Comparison of ENCODE assay signal across 1 cellular context in the genomic region with DNA sequence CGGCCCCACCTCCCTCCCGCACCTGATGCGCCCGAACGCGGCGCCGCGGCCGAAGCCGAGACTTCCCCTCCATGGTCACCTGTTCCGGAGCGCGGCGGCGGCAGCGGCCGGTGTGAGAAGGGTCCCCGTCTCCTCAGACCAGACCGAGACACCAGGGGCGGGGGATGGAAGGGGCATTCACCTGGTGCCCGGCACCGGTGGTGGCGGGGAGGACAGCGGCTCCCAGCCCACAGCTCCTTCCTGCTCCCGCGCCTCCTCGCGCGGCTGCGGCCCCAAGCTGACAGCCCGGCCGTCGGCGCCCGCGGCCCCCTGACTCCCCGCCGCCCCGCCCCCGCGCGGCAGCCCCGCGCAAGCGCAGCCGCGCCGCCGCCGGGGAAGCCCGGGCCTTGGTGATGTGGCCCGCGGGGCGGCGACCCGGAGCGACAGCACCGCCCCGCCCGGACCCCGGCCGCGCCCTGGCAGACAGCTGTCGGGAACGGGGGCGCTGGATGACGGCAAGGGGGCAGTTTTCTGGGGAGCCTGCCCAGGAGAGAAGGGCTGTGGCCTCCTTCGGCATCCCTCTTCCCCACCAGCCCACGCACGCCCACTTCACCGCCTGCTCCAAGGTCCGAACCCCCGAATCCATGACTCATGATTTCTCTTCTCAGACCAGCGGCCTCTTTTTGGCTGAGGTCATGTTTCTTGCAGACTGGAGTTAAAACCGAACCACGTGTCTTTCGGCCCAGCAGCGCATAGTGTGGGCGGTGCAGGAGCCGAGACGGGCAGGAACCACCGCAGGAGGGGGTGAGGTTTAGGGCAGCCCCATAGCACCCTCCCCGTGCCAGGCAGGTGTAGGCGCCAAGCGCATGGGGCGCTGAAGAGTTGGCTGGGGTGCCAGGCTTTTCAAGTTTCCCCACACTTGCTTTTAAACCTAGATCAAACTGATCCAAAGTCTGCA.
TF ChIP-seq lines count a peak whose summit lies in the region.

A gene with protein sequence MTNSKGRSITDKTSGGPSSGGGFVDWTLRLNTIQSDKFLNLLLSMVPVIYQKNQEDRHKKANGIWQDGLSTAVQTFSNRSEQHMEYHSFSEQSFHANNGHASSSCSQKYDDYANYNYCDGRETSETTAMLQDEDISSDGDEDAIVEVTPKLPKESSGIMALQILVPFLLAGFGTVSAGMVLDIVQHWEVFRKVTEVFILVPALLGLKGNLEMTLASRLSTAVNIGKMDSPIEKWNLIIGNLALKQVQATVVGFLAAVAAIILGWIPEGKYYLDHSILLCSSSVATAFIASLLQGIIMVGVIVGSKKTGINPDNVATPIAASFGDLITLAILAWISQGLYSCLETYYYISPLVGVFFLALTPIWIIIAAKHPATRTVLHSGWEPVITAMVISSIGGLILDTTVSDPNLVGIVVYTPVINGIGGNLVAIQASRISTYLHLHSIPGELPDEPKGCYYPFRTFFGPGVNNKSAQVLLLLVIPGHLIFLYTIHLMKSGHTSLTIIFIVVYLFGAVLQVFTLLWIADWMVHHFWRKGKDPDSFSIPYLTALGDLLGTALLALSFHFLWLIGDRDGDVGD (minus strand): TSS at position 282 of the 937 bp plus-strand sequence. CDS start 29,763 bp downstream, outside the sequence.

TF ChIP-seq in HEK293, 187 proteins besides CTCF, POLR2A, EP300 and RAD21 (continued from another document and continues in another):
- TF ChIP-seq, protein P1, sequence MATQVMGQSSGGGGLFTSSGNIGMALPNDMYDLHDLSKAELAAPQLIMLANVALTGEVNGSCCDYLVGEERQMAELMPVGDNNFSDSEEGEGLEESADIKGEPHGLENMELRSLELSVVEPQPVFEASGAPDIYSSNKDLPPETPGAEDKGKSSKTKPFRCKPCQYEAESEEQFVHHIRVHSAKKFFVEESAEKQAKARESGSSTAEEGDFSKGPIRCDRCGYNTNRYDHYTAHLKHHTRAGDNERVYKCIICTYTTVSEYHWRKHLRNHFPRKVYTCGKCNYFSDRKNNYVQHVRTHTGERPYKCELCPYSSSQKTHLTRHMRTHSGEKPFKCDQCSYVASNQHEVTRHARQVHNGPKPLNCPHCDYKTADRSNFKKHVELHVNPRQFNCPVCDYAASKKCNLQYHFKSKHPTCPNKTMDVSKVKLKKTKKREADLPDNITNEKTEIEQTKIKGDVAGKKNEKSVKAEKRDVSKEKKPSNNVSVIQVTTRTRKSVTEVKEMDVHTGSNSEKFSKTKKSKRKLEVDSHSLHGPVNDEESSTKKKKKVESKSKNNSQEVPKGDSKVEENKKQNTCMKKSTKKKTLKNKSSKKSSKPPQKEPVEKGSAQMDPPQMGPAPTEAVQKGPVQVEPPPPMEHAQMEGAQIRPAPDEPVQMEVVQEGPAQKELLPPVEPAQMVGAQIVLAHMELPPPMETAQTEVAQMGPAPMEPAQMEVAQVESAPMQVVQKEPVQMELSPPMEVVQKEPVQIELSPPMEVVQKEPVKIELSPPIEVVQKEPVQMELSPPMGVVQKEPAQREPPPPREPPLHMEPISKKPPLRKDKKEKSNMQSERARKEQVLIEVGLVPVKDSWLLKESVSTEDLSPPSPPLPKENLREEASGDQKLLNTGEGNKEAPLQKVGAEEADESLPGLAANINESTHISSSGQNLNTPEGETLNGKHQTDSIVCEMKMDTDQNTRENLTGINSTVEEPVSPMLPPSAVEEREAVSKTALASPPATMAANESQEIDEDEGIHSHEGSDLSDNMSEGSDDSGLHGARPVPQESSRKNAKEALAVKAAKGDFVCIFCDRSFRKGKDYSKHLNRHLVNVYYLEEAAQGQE (tag by site-specific recombination; IDR thresholded peaks at IDR 0.05): peak; percentile 55; the same call in 1 of the 2 replicates
- TF ChIP-seq ZNF423 (tag by site-specific recombination; IDR thresholded peaks at IDR 0.05) (peak; percentile 51; the same call in 1 of the 2 replicates), SP2 (tag by site-specific recombination; IDR thresholded peaks at IDR 0.05) (peak; percentile 62), ZNF211 (tag by site-specific recombination; IDR thresholded peaks at IDR 0.05; ENCODE audit: low read depth) (no peak), ZSCAN16 (tag by site-specific recombination; IDR thresholded peaks at IDR 0.05) (no peak), KLF9 (tag by site-specific recombination; IDR thresholded peaks at IDR 0.05; ENCODE audit: low read depth) (peak; percentile 92), ZBTB7A (tag by site-specific recombination; IDR thresholded peaks at IDR 0.05; ENCODE audit: low read depth) (peak; percentile 35; the same call in 1 of the 2 replicates), ZNF214 (tag by site-specific recombination; IDR thresholded peaks at IDR 0.05; ENCODE audit: borderline replicate concordance) (no peak), ZNF350 (tag by site-specific recombination; IDR thresholded peaks at IDR 0.05) (no peak), ZNF366 (tag by site-specific recombination; conservative IDR thresholded peaks at IDR 0.05) (peak; percentile 68), EGR2 (tag by site-specific recombination; IDR thresholded peaks at IDR 0.05; ENCODE audit: low read depth) (peak; percentile 97), ZNF426 (tag by site-specific recombination; IDR thresholded peaks at IDR 0.05) (no peak), ZNF114 (tag by site-specific recombination; IDR thresholded peaks at IDR 0.05) (no peak), ZBTB8A (tag by site-specific recombination; IDR thresholded peaks at IDR 0.05) (peak; percentile 97), ZSCAN23 (tag by site-specific recombination; IDR thresholded peaks at IDR 0.05) (no peak; the same call in 1 of the 2 replicates), ZNF391 (tag by site-specific recombination; IDR thresholded peaks at IDR 0.05; ENCODE audit: borderline replicate concordance, low read depth) (no peak), SETDB1 (IDR thresholded peaks at IDR 0.05; ENCODE audit: insufficient read length, low read length) (no peak), ZIC2 (tag by site-specific recombination; IDR thresholded peaks at IDR 0.05) (peak; percentile 76), ZNF529 (tag by site-specific recombination; IDR thresholded peaks at IDR 0.05; ENCODE audit: insufficient replicate concordance) (no peak), SCRT1 (tag by site-specific recombination; IDR thresholded peaks at IDR 0.05; ENCODE audit: borderline replicate concordance) (peak; percentile 89), ZFP37 (tag by site-specific recombination; IDR thresholded peaks at IDR 0.05) (peak; percentile 77), ZNF23 (tag by site-specific recombination; IDR thresholded peaks at IDR 0.05; ENCODE audit: borderline replicate concordance) (no peak), MEIS1 (CRISPR knock-in tag; IDR thresholded peaks at IDR 0.05; ENCODE audit: borderline replicate concordance) (no peak), ZNF600 (tag by site-specific recombination; IDR thresholded peaks at IDR 0.05) (peak; percentile 77)
- TF ChIP-seq, protein P2, sequence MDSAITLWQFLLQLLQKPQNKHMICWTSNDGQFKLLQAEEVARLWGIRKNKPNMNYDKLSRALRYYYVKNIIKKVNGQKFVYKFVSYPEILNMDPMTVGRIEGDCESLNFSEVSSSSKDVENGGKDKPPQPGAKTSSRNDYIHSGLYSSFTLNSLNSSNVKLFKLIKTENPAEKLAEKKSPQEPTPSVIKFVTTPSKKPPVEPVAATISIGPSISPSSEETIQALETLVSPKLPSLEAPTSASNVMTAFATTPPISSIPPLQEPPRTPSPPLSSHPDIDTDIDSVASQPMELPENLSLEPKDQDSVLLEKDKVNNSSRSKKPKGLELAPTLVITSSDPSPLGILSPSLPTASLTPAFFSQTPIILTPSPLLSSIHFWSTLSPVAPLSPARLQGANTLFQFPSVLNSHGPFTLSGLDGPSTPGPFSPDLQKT (IDR thresholded peaks at IDR 0.05; ENCODE audit: borderline replicate concordance, low read depth, low read length): no peak
- TF ChIP-seq, protein P3, sequence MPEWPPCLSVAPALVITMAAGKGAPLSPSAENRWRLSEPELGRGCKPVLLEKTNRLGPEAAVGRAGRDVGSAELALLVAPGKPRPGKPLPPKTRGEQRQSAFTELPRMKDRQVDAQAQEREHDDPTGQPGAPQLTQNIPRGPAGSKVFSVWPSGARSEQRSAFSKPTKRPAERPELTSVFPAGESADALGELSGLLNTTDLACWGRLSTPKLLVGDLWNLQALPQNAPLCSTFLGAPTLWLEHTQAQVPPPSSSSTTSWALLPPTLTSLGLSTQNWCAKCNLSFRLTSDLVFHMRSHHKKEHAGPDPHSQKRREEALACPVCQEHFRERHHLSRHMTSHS (tag by site-specific recombination; IDR thresholded peaks at IDR 0.05): no peak
- TF ChIP-seq, protein P4, sequence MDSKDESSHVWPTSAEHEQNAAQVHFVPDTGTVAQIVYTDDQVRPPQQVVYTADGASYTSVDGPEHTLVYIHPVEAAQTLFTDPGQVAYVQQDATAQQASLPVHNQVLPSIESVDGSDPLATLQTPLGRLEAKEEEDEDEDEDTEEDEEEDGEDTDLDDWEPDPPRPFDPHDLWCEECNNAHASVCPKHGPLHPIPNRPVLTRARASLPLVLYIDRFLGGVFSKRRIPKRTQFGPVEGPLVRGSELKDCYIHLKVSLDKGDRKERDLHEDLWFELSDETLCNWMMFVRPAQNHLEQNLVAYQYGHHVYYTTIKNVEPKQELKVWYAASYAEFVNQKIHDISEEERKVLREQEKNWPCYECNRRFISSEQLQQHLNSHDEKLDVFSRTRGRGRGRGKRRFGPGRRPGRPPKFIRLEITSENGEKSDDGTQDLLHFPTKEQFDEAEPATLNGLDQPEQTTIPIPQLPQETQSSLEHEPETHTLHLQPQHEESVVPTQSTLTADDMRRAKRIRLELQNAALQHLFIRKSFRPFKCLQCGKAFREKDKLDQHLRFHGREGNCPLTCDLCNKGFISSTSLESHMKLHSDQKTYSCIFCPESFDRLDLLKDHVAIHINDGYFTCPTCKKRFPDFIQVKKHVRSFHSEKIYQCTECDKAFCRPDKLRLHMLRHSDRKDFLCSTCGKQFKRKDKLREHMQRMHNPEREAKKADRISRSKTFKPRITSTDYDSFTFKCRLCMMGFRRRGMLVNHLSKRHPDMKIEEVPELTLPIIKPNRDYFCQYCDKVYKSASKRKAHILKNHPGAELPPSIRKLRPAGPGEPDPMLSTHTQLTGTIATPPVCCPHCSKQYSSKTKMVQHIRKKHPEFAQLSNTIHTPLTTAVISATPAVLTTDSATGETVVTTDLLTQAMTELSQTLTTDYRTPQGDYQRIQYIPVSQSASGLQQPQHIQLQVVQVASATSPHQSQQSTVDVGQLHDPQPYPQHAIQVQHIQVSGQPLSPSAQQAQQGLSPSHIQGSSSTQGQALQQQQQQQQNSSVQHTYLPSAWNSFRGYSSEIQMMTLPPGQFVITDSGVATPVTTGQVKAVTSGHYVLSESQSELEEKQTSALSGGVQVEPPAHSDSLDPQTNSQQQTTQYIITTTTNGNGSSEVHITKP (tag by site-specific recombination; IDR thresholded peaks at IDR 0.05): peak; percentile 98
- TF ChIP-seq, protein P5, sequence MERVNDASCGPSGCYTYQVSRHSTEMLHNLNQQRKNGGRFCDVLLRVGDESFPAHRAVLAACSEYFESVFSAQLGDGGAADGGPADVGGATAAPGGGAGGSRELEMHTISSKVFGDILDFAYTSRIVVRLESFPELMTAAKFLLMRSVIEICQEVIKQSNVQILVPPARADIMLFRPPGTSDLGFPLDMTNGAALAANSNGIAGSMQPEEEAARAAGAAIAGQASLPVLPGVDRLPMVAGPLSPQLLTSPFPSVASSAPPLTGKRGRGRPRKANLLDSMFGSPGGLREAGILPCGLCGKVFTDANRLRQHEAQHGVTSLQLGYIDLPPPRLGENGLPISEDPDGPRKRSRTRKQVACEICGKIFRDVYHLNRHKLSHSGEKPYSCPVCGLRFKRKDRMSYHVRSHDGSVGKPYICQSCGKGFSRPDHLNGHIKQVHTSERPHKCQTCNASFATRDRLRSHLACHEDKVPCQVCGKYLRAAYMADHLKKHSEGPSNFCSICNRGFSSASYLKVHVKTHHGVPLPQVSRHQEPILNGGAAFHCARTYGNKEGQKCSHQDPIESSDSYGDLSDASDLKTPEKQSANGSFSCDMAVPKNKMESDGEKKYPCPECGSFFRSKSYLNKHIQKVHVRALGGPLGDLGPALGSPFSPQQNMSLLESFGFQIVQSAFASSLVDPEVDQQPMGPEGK (tag by site-specific recombination; IDR thresholded peaks at IDR 0.05): peak; percentile 94
- TF ChIP-seq, protein P6, sequence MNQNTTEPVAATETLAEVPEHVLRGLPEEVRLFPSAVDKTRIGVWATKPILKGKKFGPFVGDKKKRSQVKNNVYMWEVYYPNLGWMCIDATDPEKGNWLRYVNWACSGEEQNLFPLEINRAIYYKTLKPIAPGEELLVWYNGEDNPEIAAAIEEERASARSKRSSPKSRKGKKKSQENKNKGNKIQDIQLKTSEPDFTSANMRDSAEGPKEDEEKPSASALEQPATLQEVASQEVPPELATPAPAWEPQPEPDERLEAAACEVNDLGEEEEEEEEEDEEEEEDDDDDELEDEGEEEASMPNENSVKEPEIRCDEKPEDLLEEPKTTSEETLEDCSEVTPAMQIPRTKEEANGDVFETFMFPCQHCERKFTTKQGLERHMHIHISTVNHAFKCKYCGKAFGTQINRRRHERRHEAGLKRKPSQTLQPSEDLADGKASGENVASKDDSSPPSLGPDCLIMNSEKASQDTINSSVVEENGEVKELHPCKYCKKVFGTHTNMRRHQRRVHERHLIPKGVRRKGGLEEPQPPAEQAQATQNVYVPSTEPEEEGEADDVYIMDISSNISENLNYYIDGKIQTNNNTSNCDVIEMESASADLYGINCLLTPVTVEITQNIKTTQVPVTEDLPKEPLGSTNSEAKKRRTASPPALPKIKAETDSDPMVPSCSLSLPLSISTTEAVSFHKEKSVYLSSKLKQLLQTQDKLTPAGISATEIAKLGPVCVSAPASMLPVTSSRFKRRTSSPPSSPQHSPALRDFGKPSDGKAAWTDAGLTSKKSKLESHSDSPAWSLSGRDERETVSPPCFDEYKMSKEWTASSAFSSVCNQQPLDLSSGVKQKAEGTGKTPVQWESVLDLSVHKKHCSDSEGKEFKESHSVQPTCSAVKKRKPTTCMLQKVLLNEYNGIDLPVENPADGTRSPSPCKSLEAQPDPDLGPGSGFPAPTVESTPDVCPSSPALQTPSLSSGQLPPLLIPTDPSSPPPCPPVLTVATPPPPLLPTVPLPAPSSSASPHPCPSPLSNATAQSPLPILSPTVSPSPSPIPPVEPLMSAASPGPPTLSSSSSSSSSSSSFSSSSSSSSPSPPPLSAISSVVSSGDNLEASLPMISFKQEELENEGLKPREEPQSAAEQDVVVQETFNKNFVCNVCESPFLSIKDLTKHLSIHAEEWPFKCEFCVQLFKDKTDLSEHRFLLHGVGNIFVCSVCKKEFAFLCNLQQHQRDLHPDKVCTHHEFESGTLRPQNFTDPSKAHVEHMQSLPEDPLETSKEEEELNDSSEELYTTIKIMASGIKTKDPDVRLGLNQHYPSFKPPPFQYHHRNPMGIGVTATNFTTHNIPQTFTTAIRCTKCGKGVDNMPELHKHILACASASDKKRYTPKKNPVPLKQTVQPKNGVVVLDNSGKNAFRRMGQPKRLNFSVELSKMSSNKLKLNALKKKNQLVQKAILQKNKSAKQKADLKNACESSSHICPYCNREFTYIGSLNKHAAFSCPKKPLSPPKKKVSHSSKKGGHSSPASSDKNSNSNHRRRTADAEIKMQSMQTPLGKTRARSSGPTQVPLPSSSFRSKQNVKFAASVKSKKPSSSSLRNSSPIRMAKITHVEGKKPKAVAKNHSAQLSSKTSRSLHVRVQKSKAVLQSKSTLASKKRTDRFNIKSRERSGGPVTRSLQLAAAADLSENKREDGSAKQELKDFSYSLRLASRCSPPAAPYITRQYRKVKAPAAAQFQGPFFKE (tag by site-specific recombination; IDR thresholded peaks at IDR 0.05; ENCODE audit: borderline replicate concordance): no peak
- TF ChIP-seq, protein P7, sequence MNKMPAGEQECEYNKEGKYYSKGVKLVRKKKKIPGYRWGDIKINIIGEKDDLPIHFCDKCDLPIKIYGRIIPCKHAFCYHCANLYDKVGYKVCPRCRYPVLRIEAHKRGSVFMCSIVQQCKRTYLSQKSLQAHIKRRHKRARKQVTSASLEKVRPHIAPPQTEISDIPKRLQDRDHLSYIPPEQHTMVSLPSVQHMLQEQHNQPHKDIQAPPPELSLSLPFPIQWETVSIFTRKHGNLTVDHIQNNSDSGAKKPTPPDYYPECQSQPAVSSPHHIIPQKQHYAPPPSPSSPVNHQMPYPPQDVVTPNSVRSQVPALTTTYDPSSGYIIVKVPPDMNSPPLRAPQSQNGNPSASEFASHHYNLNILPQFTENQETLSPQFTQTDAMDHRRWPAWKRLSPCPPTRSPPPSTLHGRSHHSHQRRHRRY (tag by site-specific recombination; IDR thresholded peaks at IDR 0.05): no peak
